In genomic region chr13:100600915-100601314, GRCh38 we compare ENCODE assay signal across 3 cellular contexts.
A peak's percentile ranks its signal among the peaks of the same experiment; 100 is the strongest.
TF ChIP-seq lines count a peak whose summit lies in the region.

No MANE protein-coding gene starts in this region.

TF ChIP-seq in liver, 16 proteins besides CTCF, POLR2A, EP300 and RAD21:
- no peak for TF ChIP-seq GABPA (IDR thresholded peaks at IDR 0.05 in 1 of 2, conservative IDR thresholded peaks at IDR 0.05 in 1 of 2)
- TF ChIP-seq ZBTB33 (IDR thresholded peaks at IDR 0.05): no peak
- no peak for TF ChIP-seq HNF4G (IDR thresholded peaks at IDR 0.05)
- no peak for TF ChIP-seq JUND (IDR thresholded peaks at IDR 0.05)
- TF ChIP-seq REST (IDR thresholded peaks at IDR 0.05): no peak
- TF ChIP-seq NR2F2 (IDR thresholded peaks at IDR 0.05): no peak
- peak; percentile 8 to 17 for TF ChIP-seq HNF4A (conservative IDR thresholded peaks at IDR 0.05)
- no peak for TF ChIP-seq FOXA2 (IDR thresholded peaks at IDR 0.05)
- no peak for TF ChIP-seq MAX (IDR thresholded peaks at IDR 0.05)
- peak; percentile 63 to 68 for TF ChIP-seq RXRA (IDR thresholded peaks at IDR 0.05)
- no peak for TF ChIP-seq YY1 (IDR thresholded peaks at IDR 0.05)
TF ChIP-seq in liver: peak in this region for 2.

TF ChIP-seq in HepG2, 621 proteins besides CTCF, POLR2A, EP300 and RAD21 (continues in another document):
- TF ChIP-seq ZNF281 (CRISPR knock-in tag; IDR thresholded peaks at IDR 0.05; ENCODE audit: borderline replicate concordance) (no peak), ZBTB40 (IDR thresholded peaks at IDR 0.05) (no peak), ZBTB40 (CRISPR knock-in tag; IDR thresholded peaks at IDR 0.05) (no peak), ZBTB34 (CRISPR knock-in tag; IDR thresholded peaks at IDR 0.05) (no peak)

TF ChIP-seq in K562, 482 proteins besides CTCF, POLR2A, EP300 and RAD21 (continues in another document):
- TF ChIP-seq HOXB6 (CRISPR knock-in tag; IDR thresholded peaks at IDR 0.05; ENCODE audit: borderline replicate concordance) (no peak), KLF1 (tag; IDR thresholded peaks at IDR 0.05) (no peak), RAD51 (IDR thresholded peaks at IDR 0.05; ENCODE audit: borderline replicate concordance, low read depth) (peak; percentile 85), KAT8 (IDR thresholded peaks at IDR 0.05; ENCODE audit: low read depth) (no peak), NR4A1 (CRISPR knock-in tag; IDR thresholded peaks at IDR 0.05) (no peak), NR4A1 (tag; IDR thresholded peaks at IDR 0.05) (no peak), SLC30A9 (CRISPR knock-in tag; IDR thresholded peaks at IDR 0.05) (no peak), CC2D1A (IDR thresholded peaks at IDR 0.05) (no peak), NR3C1 (CRISPR knock-in tag; IDR thresholded peaks at IDR 0.05) (no peak), SRSF9 (IDR thresholded peaks at IDR 0.05; ENCODE audit: borderline replicate concordance, low read depth, low read length) (no peak), EHMT2 (IDR thresholded peaks at IDR 0.05) (peak; percentile 53; the same call in 1 of the 2 replicates), SNRNP70 (optimal IDR thresholded peaks at IDR 0.05; ENCODE audit: low read depth, low read length) (no peak), SUPT5H (IDR thresholded peaks at IDR 0.05) (no peak), ZNF639 (CRISPR knock-in tag; conservative IDR thresholded peaks at IDR 0.05 in 1 of 2, IDR thresholded peaks at IDR 0.05 in 1 of 2) (no peak), PURB (CRISPR knock-in tag; IDR thresholded peaks at IDR 0.05; ENCODE audit: low read depth) (no peak), ZNF436 (CRISPR knock-in tag; IDR thresholded peaks at IDR 0.05) (no peak), MITF (IDR thresholded peaks at IDR 0.05) (no peak), TAF1 (IDR thresholded peaks at IDR 0.05; ENCODE audit: control insufficient read depth, extremely low read depth, insufficient read depth, low read length, severe bottlenecking) (no peak), ZNF184 (CRISPR knock-in tag; IDR thresholded peaks at IDR 0.05) (no peak), IRF2 (CRISPR knock-in tag; IDR thresholded peaks at IDR 0.05) (no peak), SMAD2 (IDR thresholded peaks at IDR 0.05; ENCODE audit: low read depth, low read length) (no peak), SMARCB1 (IDR thresholded peaks at IDR 0.05; ENCODE audit: insufficient read length, low read depth) (no peak), ZNF583 (CRISPR knock-in tag; IDR thresholded peaks at IDR 0.05) (no peak), FOS (IDR thresholded peaks at IDR 0.05; ENCODE audit: extremely low read depth, insufficient read length) (no peak), MGA (IDR thresholded peaks at IDR 0.05) (peak; percentile 90), ZNF197 (CRISPR knock-in tag; IDR thresholded peaks at IDR 0.05; ENCODE audit: low read depth) (no peak), STAG1 (CRISPR knock-in tag; IDR thresholded peaks at IDR 0.05; ENCODE audit: borderline replicate concordance) (no peak), CREB3L1 (IDR thresholded peaks at IDR 0.05; ENCODE audit: borderline replicate concordance, low read depth) (no peak), ZNF766 (CRISPR knock-in tag; conservative IDR thresholded peaks at IDR 0.05) (no peak), ZNF668 (CRISPR knock-in tag; IDR thresholded peaks at IDR 0.05) (no peak), PML (IDR thresholded peaks at IDR 0.05; ENCODE audit: low read length) (no peak), DEAF1 (CRISPR knock-in tag; IDR thresholded peaks at IDR 0.05) (no peak), EP400 (IDR thresholded peaks at IDR 0.05) (peak; percentile 48; the same call in 1 of the 2 replicates), ZNF263 (CRISPR knock-in tag; IDR thresholded peaks at IDR 0.05; ENCODE audit: borderline replicate concordance) (no peak), ZHX1 (conservative IDR thresholded peaks at IDR 0.05; ENCODE audit: low read length) (no peak), ZNF830 (CRISPR knock-in tag; IDR thresholded peaks at IDR 0.05) (no peak), ZNF282 (CRISPR knock-in tag; IDR thresholded peaks at IDR 0.05) (no peak), ATF2 (CRISPR knock-in tag; IDR thresholded peaks at IDR 0.05) (no peak), KHSRP (IDR thresholded peaks at IDR 0.05) (no peak)
